ENCODE assay signal across 9 cellular contexts in the genomic region with DNA sequence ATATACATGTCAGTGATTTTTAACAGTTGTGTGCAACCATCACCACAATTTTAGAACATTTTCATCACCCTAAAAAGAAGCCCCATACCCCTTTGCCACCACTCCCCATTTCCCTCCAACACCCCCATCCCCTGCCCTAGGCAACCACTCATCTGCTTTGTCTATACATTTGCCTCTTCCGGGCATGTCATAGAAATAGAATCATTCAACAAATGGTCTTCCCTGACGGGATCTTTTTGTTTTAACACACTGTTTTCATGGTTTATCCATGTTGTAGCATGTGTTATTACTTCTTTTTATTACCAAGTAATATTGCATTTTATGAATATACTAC. TPM values are rescaled to one million over a fixed set of nuclear protein-coding genes. Genes with fewer than 3 reads are reported as not detected.
DNase-seq lines count a peak whose midpoint lies in the region; ATAC-seq, FAIRE-seq and TF ChIP-seq lines count a peak whose summit lies in the region.
"Had no signal": no experiment of that assay in that cellular context is flagged by ENCODE, and none has a peak within 500 bp of the region (broad histone marks: within the 10 kb centered on the region; RNA-seq: fewer than 3 reads in every experiment).

No MANE protein-coding gene starts in this region.

- intact Hi-C loops in psoas muscle (cut with DNase I): no loop called here

- H3K36me3 ChIP-seq in OCI-LY3 (replicated peaks; ENCODE audit: low read depth, low read length): peaks cover 6% of the 10 kb centered on the region
- H3K36me3 ChIP-seq in psoas muscle (ENCODE audit: insufficient read depth in 1 of 2, low read depth in 1 of 2): no peaks in the 10 kb centered on the region

- H3K9me3 ChIP-seq in OCI-LY3 (ENCODE audit: insufficient read depth, low read length) (no peaks in the 10 kb centered on the region), psoas muscle (no peaks in the 10 kb centered on the region)

- H3K79me2 ChIP-seq in OCI-LY3 (ENCODE audit: low read length): peaks cover 9% of the 10 kb centered on the region

- H3K9ac ChIP-seq in OCI-LY3 (ENCODE audit: low read length): peak overlapping the region; percentile 82

- no peak for FAIRE-seq in H54 (lab: Jason Lieb, UNC)

- no peak for DNase-seq in GM12865 (ENCODE audit: low read depth)
- DNase-seq in epithelial cell of prostate (ENCODE audit: low read depth, low spot score): no peak
- no peak for DNase-seq in psoas muscle
- no peak for DNase-seq in NCI-H1694 (lab: John Stamatoyannopoulos, UW)
- DNase-seq in DMS79 (lab: John Stamatoyannopoulos, UW): no peak
- DNase-seq in GDM1 (lab: John Stamatoyannopoulos, UW): no peak
- DNase-seq in H54 (ENCODE audit: insufficient read length, low spot score): no peak
- DNase-seq: PC-3 had no signal

- no peaks in the 10 kb centered on the region for H4K20me1 ChIP-seq in OCI-LY3 (ENCODE audit: insufficient read depth, low read length)

- TF ChIP-seq CTCF in GM12865 (IDR thresholded peaks at IDR 0.05; ENCODE audit: insufficient read depth, low read depth, low read length, missing control alignments) (no peak), OCI-LY3 (IDR thresholded peaks at IDR 0.05; ENCODE audit: low read depth, low read length) (no peak), psoas muscle (IDR thresholded peaks at IDR 0.05) (no peak)

- H2AFZ ChIP-seq in OCI-LY3 (ENCODE audit: low read depth, low read length): peak overlapping the region; percentile 91

- TF ChIP-seq POLR2A in H54 (IDR thresholded peaks at IDR 0.05; ENCODE audit: low read depth, low read length): no peak

- 24 to 47% (median 28%) methylated on average over 2 of the region's 2 CpGs for WGBS in psoas muscle, 3 donors

- H3K27ac ChIP-seq in OCI-LY3 (ENCODE audit: low read length) (peak overlapping the region; percentile 20; the same call in 1 of the 2 replicates), epithelial cell of prostate (peak overlapping the region; percentile 69), psoas muscle (peak overlapping the region; percentile 67)

- H3K4me3 ChIP-seq in GM12865 (ENCODE audit: low read depth, low read length): peak overlapping the region; percentile 74
- peak overlapping the region; percentile 85 for H3K4me3 ChIP-seq in OCI-LY3 (ENCODE audit: low read length)
- peak overlapping the region; percentile 71 for H3K4me3 ChIP-seq in psoas muscle

- H3K27me3 ChIP-seq in OCI-LY3 (ENCODE audit: low read depth, low read length): 0 out of 2 replicates have a peak, but pooled peaks cover 3% of the 10 kb centered on the region
- no peaks in the 10 kb centered on the region for H3K27me3 ChIP-seq in psoas muscle (ENCODE audit: insufficient read depth in 3 of 3, low read length in 2 of 3)

- ATAC-seq in psoas muscle: no peak
- ATAC-seq: PC-3 had no signal

- H3K4me1 ChIP-seq in OCI-LY3 (ENCODE audit: low read length): peaks cover 16% of the 10 kb centered on the region
- peaks cover 4% of the 10 kb centered on the region for H3K4me1 ChIP-seq in psoas muscle

- H3K4me2 ChIP-seq in OCI-LY3 (ENCODE audit: low read length): peak overlapping the region; percentile 88

RNA-seq across cellular contexts. Expression of a gene that starts 4.0 kb away (rescaled TPM):
- 1 to 10 TPM in 1 of 4 donors, under 1 TPM in 3; 0.75 to 2.1 (median 0.87) TPM for total RNA-seq in psoas muscle
- 1 to 10 TPM in 1 of 3 donors, under 1 TPM in 2; 0.65 to 1.3 (median 0.96) TPM for polyA plus RNA-seq in psoas muscle

RNA-seq across cellular contexts. Expression of a gene that starts 34.8 kb away (rescaled TPM):
- 1 to 10 TPM; 2.4 to 7.9 (median 4.9) TPM for total RNA-seq in psoas muscle
- 1 to 10 TPM; 3.0 to 5.6 (median 4.8) TPM for polyA plus RNA-seq in psoas muscle

RNA-seq across cellular contexts. Expression of a gene that starts 44.4 kb away (rescaled TPM):
- total RNA-seq in psoas muscle: under 1 TPM in 2 of 4 donors, not detected in 2; 0.04 to 0.09 TPM
- under 1 TPM; 0.01 to 0.09 (median 0.05) TPM for polyA plus RNA-seq in psoas muscle
- total RNA-seq: PC-3 had no signal
